Comparison of ENCODE assay signal across 1 cellular context in the genomic region with DNA sequence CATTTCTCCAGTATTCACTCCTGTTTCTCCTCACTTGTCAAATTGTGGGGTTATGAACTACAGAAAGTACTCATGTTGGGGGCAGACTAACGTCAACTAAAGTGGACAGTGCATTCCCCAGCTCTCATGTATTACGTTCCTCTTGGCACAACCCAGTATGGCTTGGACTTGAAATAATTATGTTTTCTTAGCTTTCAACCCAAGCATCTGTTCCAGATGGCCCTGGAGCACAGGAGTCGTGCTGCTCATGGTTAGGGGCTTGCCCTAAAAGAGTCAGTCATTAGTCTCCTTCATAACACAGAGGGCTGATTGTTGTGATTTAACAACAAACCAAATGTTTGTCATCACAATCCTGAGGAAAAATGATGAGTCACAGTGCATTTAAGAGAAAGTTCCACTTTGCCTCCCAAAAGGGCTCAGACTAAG.
TF ChIP-seq lines count a peak whose summit lies in the region.

No MANE protein-coding gene starts in this region.

TF ChIP-seq in GM23338, 12 proteins besides CTCF, POLR2A, EP300 and RAD21 (continued from another document):
- TF ChIP-seq, protein P1, sequence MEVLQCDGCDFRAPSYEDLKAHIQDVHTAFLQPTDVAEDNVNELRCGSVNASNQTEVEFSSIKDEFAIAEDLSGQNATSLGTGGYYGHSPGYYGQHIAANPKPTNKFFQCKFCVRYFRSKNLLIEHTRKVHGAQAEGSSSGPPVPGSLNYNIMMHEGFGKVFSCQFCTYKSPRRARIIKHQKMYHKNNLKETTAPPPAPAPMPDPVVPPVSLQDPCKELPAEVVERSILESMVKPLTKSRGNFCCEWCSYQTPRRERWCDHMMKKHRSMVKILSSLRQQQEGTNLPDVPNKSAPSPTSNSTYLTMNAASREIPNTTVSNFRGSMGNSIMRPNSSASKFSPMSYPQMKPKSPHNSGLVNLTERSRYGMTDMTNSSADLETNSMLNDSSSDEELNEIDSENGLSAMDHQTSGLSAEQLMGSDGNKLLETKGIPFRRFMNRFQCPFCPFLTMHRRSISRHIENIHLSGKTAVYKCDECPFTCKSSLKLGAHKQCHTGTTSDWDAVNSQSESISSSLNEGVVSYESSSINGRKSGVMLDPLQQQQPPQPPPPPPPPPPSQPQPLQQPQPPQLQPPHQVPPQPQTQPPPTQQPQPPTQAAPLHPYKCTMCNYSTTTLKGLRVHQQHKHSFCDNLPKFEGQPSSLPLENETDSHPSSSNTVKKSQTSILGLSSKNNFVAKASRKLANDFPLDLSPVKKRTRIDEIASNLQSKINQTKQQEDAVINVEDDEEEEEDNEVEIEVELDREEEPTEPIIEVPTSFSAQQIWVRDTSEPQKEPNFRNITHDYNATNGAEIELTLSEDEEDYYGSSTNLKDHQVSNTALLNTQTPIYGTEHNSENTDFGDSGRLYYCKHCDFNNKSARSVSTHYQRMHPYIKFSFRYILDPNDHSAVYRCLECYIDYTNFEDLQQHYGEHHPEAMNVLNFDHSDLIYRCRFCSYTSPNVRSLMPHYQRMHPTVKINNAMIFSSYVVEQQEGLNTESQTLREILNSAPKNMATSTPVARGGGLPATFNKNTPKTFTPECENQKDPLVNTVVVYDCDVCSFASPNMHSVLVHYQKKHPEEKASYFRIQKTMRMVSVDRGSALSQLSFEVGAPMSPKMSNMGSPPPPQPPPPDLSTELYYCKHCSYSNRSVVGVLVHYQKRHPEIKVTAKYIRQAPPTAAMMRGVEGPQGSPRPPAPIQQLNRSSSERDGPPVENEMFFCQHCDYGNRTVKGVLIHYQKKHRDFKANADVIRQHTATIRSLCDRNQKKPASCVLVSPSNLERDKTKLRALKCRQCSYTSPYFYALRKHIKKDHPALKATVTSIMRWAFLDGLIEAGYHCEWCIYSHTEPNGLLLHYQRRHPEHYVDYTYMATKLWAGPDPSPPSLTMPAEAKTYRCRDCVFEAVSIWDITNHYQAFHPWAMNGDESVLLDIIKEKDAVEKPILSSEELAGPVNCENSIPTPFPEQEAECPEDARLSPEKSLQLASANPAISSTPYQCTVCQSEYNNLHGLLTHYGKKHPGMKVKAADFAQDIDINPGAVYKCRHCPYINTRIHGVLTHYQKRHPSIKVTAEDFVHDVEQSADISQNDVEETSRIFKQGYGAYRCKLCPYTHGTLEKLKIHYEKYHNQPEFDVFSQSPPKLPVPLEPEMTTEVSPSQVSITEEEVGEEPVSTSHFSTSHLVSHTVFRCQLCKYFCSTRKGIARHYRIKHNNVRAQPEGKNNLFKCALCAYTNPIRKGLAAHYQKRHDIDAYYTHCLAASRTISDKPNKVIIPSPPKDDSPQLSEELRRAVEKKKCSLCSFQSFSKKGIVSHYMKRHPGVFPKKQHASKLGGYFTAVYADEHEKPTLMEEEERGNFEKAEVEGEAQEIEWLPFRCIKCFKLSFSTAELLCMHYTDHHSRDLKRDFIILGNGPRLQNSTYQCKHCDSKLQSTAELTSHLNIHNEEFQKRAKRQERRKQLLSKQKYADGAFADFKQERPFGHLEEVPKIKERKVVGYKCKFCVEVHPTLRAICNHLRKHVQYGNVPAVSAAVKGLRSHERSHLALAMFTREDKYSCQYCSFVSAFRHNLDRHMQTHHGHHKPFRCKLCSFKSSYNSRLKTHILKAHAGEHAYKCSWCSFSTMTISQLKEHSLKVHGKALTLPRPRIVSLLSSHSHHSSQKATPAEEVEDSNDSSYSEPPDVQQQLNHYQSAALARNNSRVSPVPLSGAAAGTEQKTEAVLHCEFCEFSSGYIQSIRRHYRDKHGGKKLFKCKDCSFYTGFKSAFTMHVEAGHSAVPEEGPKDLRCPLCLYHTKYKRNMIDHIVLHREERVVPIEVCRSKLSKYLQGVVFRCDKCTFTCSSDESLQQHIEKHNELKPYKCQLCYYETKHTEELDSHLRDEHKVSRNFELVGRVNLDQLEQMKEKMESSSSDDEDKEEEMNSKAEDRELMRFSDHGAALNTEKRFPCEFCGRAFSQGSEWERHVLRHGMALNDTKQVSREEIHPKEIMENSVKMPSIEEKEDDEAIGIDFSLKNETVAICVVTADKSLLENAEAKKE (CRISPR knock-in tag; IDR thresholded peaks at IDR 0.05), result no peak
- TF ChIP-seq NANOG (IDR thresholded peaks at IDR 0.05; ENCODE audit: borderline replicate concordance) (no peak), ZNF114 (CRISPR knock-in tag; IDR thresholded peaks at IDR 0.05) (no peak), STAT1 (IDR thresholded peaks at IDR 0.05; ENCODE audit: unreplicated experiment) (no peak)
- TF ChIP-seq, protein P2, sequence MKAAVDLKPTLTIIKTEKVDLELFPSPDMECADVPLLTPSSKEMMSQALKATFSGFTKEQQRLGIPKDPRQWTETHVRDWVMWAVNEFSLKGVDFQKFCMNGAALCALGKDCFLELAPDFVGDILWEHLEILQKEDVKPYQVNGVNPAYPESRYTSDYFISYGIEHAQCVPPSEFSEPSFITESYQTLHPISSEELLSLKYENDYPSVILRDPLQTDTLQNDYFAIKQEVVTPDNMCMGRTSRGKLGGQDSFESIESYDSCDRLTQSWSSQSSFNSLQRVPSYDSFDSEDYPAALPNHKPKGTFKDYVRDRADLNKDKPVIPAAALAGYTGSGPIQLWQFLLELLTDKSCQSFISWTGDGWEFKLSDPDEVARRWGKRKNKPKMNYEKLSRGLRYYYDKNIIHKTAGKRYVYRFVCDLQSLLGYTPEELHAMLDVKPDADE (IDR thresholded peaks at IDR 0.05), result no peak
- TF ChIP-seq, protein P3, sequence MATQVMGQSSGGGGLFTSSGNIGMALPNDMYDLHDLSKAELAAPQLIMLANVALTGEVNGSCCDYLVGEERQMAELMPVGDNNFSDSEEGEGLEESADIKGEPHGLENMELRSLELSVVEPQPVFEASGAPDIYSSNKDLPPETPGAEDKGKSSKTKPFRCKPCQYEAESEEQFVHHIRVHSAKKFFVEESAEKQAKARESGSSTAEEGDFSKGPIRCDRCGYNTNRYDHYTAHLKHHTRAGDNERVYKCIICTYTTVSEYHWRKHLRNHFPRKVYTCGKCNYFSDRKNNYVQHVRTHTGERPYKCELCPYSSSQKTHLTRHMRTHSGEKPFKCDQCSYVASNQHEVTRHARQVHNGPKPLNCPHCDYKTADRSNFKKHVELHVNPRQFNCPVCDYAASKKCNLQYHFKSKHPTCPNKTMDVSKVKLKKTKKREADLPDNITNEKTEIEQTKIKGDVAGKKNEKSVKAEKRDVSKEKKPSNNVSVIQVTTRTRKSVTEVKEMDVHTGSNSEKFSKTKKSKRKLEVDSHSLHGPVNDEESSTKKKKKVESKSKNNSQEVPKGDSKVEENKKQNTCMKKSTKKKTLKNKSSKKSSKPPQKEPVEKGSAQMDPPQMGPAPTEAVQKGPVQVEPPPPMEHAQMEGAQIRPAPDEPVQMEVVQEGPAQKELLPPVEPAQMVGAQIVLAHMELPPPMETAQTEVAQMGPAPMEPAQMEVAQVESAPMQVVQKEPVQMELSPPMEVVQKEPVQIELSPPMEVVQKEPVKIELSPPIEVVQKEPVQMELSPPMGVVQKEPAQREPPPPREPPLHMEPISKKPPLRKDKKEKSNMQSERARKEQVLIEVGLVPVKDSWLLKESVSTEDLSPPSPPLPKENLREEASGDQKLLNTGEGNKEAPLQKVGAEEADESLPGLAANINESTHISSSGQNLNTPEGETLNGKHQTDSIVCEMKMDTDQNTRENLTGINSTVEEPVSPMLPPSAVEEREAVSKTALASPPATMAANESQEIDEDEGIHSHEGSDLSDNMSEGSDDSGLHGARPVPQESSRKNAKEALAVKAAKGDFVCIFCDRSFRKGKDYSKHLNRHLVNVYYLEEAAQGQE (IDR thresholded peaks at IDR 0.05; ENCODE audit: unreplicated experiment), result no peak
